ENCODE assay signal across 11 cellular contexts in the genomic region with DNA sequence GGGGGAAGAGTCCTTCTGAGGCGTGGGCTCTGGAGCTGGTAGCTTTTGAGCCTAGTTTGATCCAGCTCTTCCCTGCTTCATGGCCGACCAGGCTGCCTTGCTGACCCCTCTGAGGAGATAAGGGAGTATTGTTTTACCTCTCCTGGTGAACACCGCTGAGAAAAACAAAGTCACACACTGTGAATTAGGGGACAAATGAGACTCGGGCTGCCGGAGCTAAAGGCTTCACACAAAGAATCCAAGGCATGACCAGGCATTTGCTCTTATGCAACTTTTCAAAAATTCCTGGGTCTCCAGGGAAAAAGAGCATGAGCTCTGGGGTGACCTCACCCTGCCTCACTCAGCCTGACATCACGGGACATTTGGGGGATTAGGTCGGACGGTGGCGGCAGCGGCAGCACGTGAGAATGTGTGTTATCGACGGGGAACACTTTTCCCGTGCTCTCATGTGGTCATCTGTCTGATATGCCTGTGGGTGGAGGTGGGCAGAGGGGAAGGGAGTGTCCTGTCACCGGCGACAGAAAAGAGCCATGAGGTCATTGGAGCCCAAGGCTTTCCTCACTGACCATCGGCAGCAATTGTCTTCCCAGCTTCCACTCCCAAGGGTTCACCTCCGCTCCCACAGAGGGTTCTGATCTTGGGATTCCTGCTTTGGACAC.
A peak's percentile ranks its signal among the peaks of the same experiment; 100 is the strongest.
DNase-seq lines count a peak whose midpoint lies in the region; ATAC-seq and TF ChIP-seq lines count a peak whose summit lies in the region.
"Had no signal": no experiment of that assay in that cellular context is flagged by ENCODE, and none has a peak within 500 bp of the region (broad histone marks: within the 10 kb centered on the region; RNA-seq: fewer than 3 reads in every experiment).

No MANE protein-coding gene starts in this region.

- H3K27ac Mint-ChIP-seq in neural crest cell (ENCODE audit: unreplicated experiment), result peak overlapping the region; percentile 55
- H3K27ac Mint-ChIP-seq: stimulated activated memory B cell treated with anti-CD40 and anti-IgM and Interleukin-4, amounts not matched to agents 10 μg/mL and 1 μg/mL and 100 μg/mL, for 72 hours had no signal

- H3K4me3 ChIP-seq in AG09309 (ENCODE audit: control insufficient read depth, low read depth, low read length), result no peak overlapping the region
- peak overlapping the region in 1 of 4 donors; percentile 16 for H3K4me3 ChIP-seq in esophagus squamous epithelium

- no peak for TF ChIP-seq POLR2A in esophagus squamous epithelium (IDR thresholded peaks at IDR 0.05)

- H3K27me3 Mint-ChIP-seq in neural crest cell (ENCODE audit: low read depth), result peaks cover 8% of the 10 kb centered on the region

- peaks cover 0 to 21% (median 0%) of the 10 kb centered on the region in 4 donors for H3K27me3 ChIP-seq in esophagus squamous epithelium

- H3K9me3 Mint-ChIP-seq in neural crest cell, result no peaks in the 10 kb centered on the region
- H3K9me3 Mint-ChIP-seq: stimulated activated memory B cell treated with anti-CD40 and anti-IgM and Interleukin-4, amounts not matched to agents 10 μg/mL and 1 μg/mL and 100 μg/mL, for 72 hours had no signal

- 22 to 40% methylated on average over 9 to 10 of the region's 18 CpGs for WGBS in esophagus squamous epithelium, 2 donors

- TF ChIP-seq CTCF in AG09309 (IDR thresholded peaks at IDR 0.05; ENCODE audit: control insufficient read depth, insufficient read depth, low read depth, low read length, missing control alignments) (no peak), esophagus squamous epithelium (IDR thresholded peaks at IDR 0.05) (no peak), neural crest cell (conservative IDR thresholded peaks at IDR 0.05) (no peak)

- DNase-seq in AG09309 (ENCODE audit: low read depth) (peak; percentile 75), RPMI7951 (ENCODE audit: low read depth) (peak; percentile 82), esophagus squamous epithelium (lab: John Stamatoyannopoulos, UW) (no peak), neural crest cell (ENCODE audit: low read depth, low spot score) (no peak), NCI-H774 (lab: John Stamatoyannopoulos, UW) (no peak), SKM-1 treated with dmso at 0.1 percent for 144 hours (lab: John Stamatoyannopoulos, UW; ENCODE audit: unreplicated experiment) (no peak)
- no peak for DNase-seq in activated CD8-positive, alpha-beta memory T cell treated with anti-CD3 and anti-CD28 coated beads, Interleukin-2, amount 50 U/mL, for 48 hours
- DNase-seq: activated CD8-positive, alpha-beta memory T cell treated with anti-CD3 and anti-CD28 coated beads for 24 hours; NCI-H187 had no signal

- H3K27ac ChIP-seq in esophagus squamous epithelium, result peak overlapping the region in 3 of 4 donors; percentile 36 to 59 (median 57)

- no peaks in the 10 kb centered on the region for H3K9me3 ChIP-seq in esophagus squamous epithelium

- H3K36me3 ChIP-seq in esophagus squamous epithelium, result no peaks in the 10 kb centered on the region

- H3K4me1 Mint-ChIP-seq in neural crest cell, result peaks cover 21% of the 10 kb centered on the region

- peaks cover 12 to 44% (median 17%) of the 10 kb centered on the region in 3 donors for H3K4me1 ChIP-seq in esophagus squamous epithelium

- no peak for ATAC-seq in HG02571 (IDR thresholded peaks at IDR 0.05; ENCODE audit: unreplicated experiment)
- ATAC-seq: stimulated activated memory B cell treated with anti-CD40 and anti-IgM and Interleukin-4, amounts not matched to agents 10 μg/mL and 1 μg/mL and 100 μg/mL, for 72 hours had no signal

- H3K4me3 Mint-ChIP-seq in neural crest cell, result no peak overlapping the region
- H3K4me3 Mint-ChIP-seq: stimulated activated memory B cell treated with anti-CD40 and anti-IgM and Interleukin-4, amounts not matched to agents 10 μg/mL and 1 μg/mL and 100 μg/mL, for 72 hours had no signal

- H3K36me3 Mint-ChIP-seq in neural crest cell (ENCODE audit: low read depth), result no peaks in the 10 kb centered on the region
- H3K36me3 Mint-ChIP-seq: stimulated activated memory B cell treated with anti-CD40 and anti-IgM and Interleukin-4, amounts not matched to agents 10 μg/mL and 1 μg/mL and 100 μg/mL, for 72 hours had no signal

- intact Hi-C loops in esophagus squamous epithelium (cut with DNase I), result no loop called here

Comparison
In these comparisons a context has a peak if more than half of its experiments do, and no peak if none do; other contexts are left out.
1. DNase-seq: peak in AG09309 (single experiment) and RPMI7951 (single experiment); none in esophagus squamous epithelium (single experiment), neural crest cell (single experiment), NCI-H774 (single experiment), SKM-1 treated with dmso at 0.1 percent for 144 hours (single experiment) and activated CD8-positive, alpha-beta memory T cell treated with anti-CD3 and anti-CD28 coated beads, Interleukin-2, amount 50 U/mL, for 48 hours (single experiment).